8 cellular contexts compared by ENCODE assay signal in the genomic region with DNA sequence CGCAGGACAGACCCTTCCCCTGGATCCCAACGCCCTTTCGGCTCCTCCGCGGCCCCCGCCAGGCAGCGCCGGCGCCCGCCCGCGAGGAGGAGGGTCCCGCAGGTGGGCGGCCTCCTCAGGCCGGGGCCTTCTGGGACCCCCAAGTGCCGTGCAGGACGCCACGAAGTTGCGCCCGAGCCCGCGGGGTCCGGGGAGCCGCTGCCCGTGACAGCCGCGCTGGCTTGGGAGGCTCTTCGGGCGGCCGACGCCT. TPM values are rescaled to one million over a fixed set of nuclear protein-coding genes. Genes with fewer than 3 reads are reported as not detected.
A peak's percentile ranks its signal among the peaks of the same experiment; 100 is the strongest.
DNase-seq lines count a peak whose midpoint lies in the region; ATAC-seq and TF ChIP-seq lines count a peak whose summit lies in the region.

No MANE protein-coding gene starts in this region.

- ATAC-seq in GM21723 (IDR thresholded peaks at IDR 0.05; ENCODE audit: unreplicated experiment) (peak; percentile 10), HG02588 (IDR thresholded peaks at IDR 0.05; ENCODE audit: unreplicated experiment) (no peak)

- TF ChIP-seq CTCF in fibroblast of the aortic adventitia (IDR thresholded peaks at IDR 0.05; ENCODE audit: insufficient read depth, low read length), result no peak

- DNase-seq in RPMI8226 (peak; percentile 18), fibroblast of the aortic adventitia (ENCODE audit: low read depth) (no peak), skeletal muscle cell (ENCODE audit: low read depth) (no peak), posterior cingulate gyrus (no peak), SIG-M5 (lab: John Stamatoyannopoulos, UW) (no peak), NCI-H1417 (lab: John Stamatoyannopoulos, UW) (no peak)

- H3K4me3 ChIP-seq in fibroblast of the aortic adventitia (ENCODE audit: low read depth, low read length), result peak overlapping the region; percentile 79
- H3K4me3 ChIP-seq in skeletal muscle cell (ENCODE audit: low read depth, low read length), result peak overlapping the region; percentile 79

- intact Hi-C loops in posterior cingulate gyrus (cut with DNase I), result no loop called here

RNA-seq across cellular contexts. Expression of a gene that starts 0.5 kb away (rescaled TPM):
- 11.6 and 13.3 TPM in 2 replicates for total RNA-seq in fibroblast of the aortic adventitia (ENCODE audit: low replicate concordance)
